8 cellular contexts compared by ENCODE assay signal in genomic region chr2:197287596-197287932, GRCh38. TPM values are rescaled to one million over a fixed set of nuclear protein-coding genes. Genes with fewer than 3 reads are reported as not detected.
DNase-seq lines count a peak whose midpoint lies in the region; ATAC-seq and TF ChIP-seq lines count a peak whose summit lies in the region.
"Not testable (repeated sequence)": the region's sequence is repeated elsewhere in the genome, so short reads cannot be mapped to it uniquely, and the experiment has no call there.

No MANE protein-coding gene starts in this region.

- ATAC-seq in GM19351 (IDR thresholded peaks at IDR 0.05; ENCODE audit: unreplicated experiment) (peak; percentile 22), HG02798 (IDR thresholded peaks at IDR 0.05; ENCODE audit: poor library complexity, unreplicated experiment) (peak; percentile 14)
- ATAC-seq in activated T-cell treated with anti-CD3 and anti-CD28 coated beads, Interleukin-2, amount 50 U/mL, for 4 hours, result peak; percentile 15
- ATAC-seq in central memory CD8-positive, alpha-beta T cell (replicated peaks; ENCODE audit: extremely low read depth, poor library complexity, severe bottlenecking); lower lobe of right lung: not testable (repeated sequence)
- peak; percentile 4 for ATAC-seq in stimulated activated naive CD8-positive, alpha-beta T cell treated with anti-CD3 and anti-CD28 coated beads, Interleukin-15, Interleukin-2, amounts not matched to agents 100 U/mL and 50 U/mL, for 24 hours

- POLR2A ChIA-PET in PC-9 (lab: Charles Lee; ENCODE audit: unreplicated experiment), result not testable (repeated sequence)

- not testable (repeated sequence) for H3K9me3 ChIP-seq in PC-9 (ENCODE audit: insufficient read depth, low read depth); lower lobe of right lung

- peaks cover 87% of the 10 kb centered on the region for H3K4me1 Mint-ChIP-seq in activated T-cell treated with anti-CD3 and anti-CD28 coated beads, Interleukin-2, amount 50 U/mL, for 4 hours (ENCODE audit: low read depth)
- peaks cover 79% of the 10 kb centered on the region for H3K4me1 Mint-ChIP-seq in central memory CD8-positive, alpha-beta T cell

- H3K9me3 Mint-ChIP-seq in activated T-cell treated with anti-CD3 and anti-CD28 coated beads, Interleukin-2, amount 50 U/mL, for 4 hours; central memory CD8-positive, alpha-beta T cell: not testable (repeated sequence)

- H3K27ac Mint-ChIP-seq in central memory CD8-positive, alpha-beta T cell (ENCODE audit: low read depth), result peak overlapping the region; percentile 96

- H3F3A ChIP-seq in PC-9 (ENCODE audit: insufficient read depth, low read depth), result not testable (repeated sequence)

- H2AFZ ChIP-seq in ACC112 (ENCODE audit: low read length, unreplicated experiment), result peak overlapping the region; percentile 74
- H2AFZ ChIP-seq in PC-9, result not testable (repeated sequence)

- H3K36me3 ChIP-seq in ACC112 (ENCODE audit: insufficient read depth, low read length); PC-9 (ENCODE audit: low read depth); lower lobe of right lung: not testable (repeated sequence)

- 0 out of 2 replicates have a peak overlapping the region, but pooled peaks have one; percentile 19 for H3K4me2 ChIP-seq in PC-9

- peaks cover 19% of the 10 kb centered on the region for H3K36me3 Mint-ChIP-seq in activated T-cell treated with anti-CD3 and anti-CD28 coated beads, Interleukin-2, amount 50 U/mL, for 4 hours (ENCODE audit: insufficient read depth)
- H3K36me3 Mint-ChIP-seq in central memory CD8-positive, alpha-beta T cell (ENCODE audit: insufficient read depth), result peaks cover 13% of the 10 kb centered on the region

- TF ChIP-seq CTCF in PC-9 (conservative IDR thresholded peaks at IDR 0.05); lower lobe of right lung (IDR thresholded peaks at IDR 0.05): not testable (repeated sequence)

- H3K27me3 ChIP-seq in ACC112 (ENCODE audit: insufficient read depth, low read length); PC-9 (ENCODE audit: insufficient read depth, low read depth); lower lobe of right lung (ENCODE audit: low read depth): not testable (repeated sequence)

- peak overlapping the region; percentile 61 for H3K4me3 Mint-ChIP-seq in activated T-cell treated with anti-CD3 and anti-CD28 coated beads, Interleukin-2, amount 50 U/mL, for 4 hours
- H3K4me3 Mint-ChIP-seq in central memory CD8-positive, alpha-beta T cell, result peak overlapping the region; percentile 83

- intact Hi-C loops in PC-9 (cut with micrococcal nuclease; ENCODE audit: unreplicated experiment); lower lobe of right lung (cut with DNase I): not testable (repeated sequence)

- H3K4me3 ChIP-seq in ACC112 (ENCODE audit: low read depth, low read length); PC-9; lower lobe of right lung: not testable (repeated sequence)

- not testable (repeated sequence) for H3K79me2 ChIP-seq in ACC112 (ENCODE audit: control insufficient read depth, insufficient read depth, low read length, unreplicated experiment); PC-9 (ENCODE audit: low read depth)

- BruUV-seq in PC-9 (replicated peaks; lab: Mats Ljungman, UMichigan), result not testable (repeated sequence)

- peak overlapping the region; percentile 79 for H3K27ac ChIP-seq in ACC112 (ENCODE audit: low read depth, low read length)
- H3K27ac ChIP-seq in PC-9, result not testable (repeated sequence)
- peak overlapping the region; percentile 26 for H3K27ac ChIP-seq in lower lobe of right lung

- peaks cover 11% of the 10 kb centered on the region for H3K4me1 ChIP-seq in ACC112 (ENCODE audit: control insufficient read depth, insufficient read depth, low read length, unreplicated experiment)
- H3K4me1 ChIP-seq in PC-9 (replicated peaks; ENCODE audit: insufficient read depth), result not testable (repeated sequence)
- H3K4me1 ChIP-seq in lower lobe of right lung, result peaks cover 29% of the 10 kb centered on the region

- H3K27me3 Mint-ChIP-seq in activated T-cell treated with anti-CD3 and anti-CD28 coated beads, Interleukin-2, amount 50 U/mL, for 4 hours (ENCODE audit: low read depth); central memory CD8-positive, alpha-beta T cell: not testable (repeated sequence)

- not testable (repeated sequence) for H4K20me1 ChIP-seq in PC-9 (ENCODE audit: insufficient read depth)

- not testable (repeated sequence) for H3K9me2 ChIP-seq in PC-9 (ENCODE audit: insufficient read depth)

- CTCF ChIA-PET in PC-9 (lab: Charles Lee), result not testable (repeated sequence)

- not testable (repeated sequence) for DNase-seq in PC-9; activated T-cell treated with anti-CD3 and anti-CD28 coated beads, Interleukin-2, amount 50 U/mL, for 4 hours; central memory CD8-positive, alpha-beta T cell (ENCODE audit: low spot score in 2 of 2); lower lobe of right lung; stimulated activated naive CD8-positive, alpha-beta T cell treated with anti-CD3 and anti-CD28 coated beads, Interleukin-15, Interleukin-2, amounts not matched to agents 100 U/mL and 50 U/mL, for 24 hours

RNA-seq across cellular contexts. Expression of gene ANKRD44, which starts 23.0 kb away (rescaled TPM):
- total RNA-seq in PC-9 (2021) (1.7 and 3.4 TPM in 2 replicates), lower lobe of right lung (58.7 TPM)
- total RNA-seq in activated T-cell treated with anti-CD3 and anti-CD28 coated beads, Interleukin-2, amount 50 U/mL, for 4 hours, result 10 to 100 TPM; 75.0 to 91.5 (median 78.3) TPM

Comparison
In these comparisons a context has a peak if more than half of its experiments do, and no peak if none do; other contexts are left out.
1. RNA of gene ANKRD44, which starts 23.0 kb away (total RNA-seq): 75.0 to 91.5 TPM in activated T-cell treated with anti-CD3 and anti-CD28 coated beads, Interleukin-2, amount 50 U/mL, for 4 hours and 58.7 TPM in lower lobe of right lung (single experiment); 1.7 to 3.4 TPM in PC-9; every median in the first group is over 10 times any median in the second.